29 cellular contexts compared by ENCODE assay signal in the genomic region with DNA sequence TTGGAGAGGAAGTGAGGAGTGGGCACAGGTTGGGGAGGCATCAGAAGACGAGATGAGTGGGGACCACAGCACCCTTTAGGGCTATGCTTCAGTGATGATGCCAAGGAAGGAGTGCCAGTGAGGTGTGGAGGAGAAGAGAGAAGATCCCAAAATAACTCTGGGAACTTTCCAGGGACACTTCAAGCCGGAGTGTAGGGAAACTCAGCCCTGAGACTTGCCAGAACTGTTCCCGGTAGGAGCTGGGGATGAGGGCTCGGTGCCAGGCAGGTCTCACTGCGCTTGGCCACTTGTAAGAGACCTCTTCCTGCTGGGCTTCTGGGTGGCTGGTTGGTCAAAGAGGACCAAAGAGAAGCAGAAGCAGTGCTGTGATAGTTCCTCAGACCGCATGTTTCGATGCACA.
"Had no signal": no experiment of that assay in that cellular context is flagged by ENCODE, and none has a peak within 500 bp of the region (broad histone marks: within the 10 kb centered on the region; RNA-seq: fewer than 3 reads in every experiment).

No MANE protein-coding gene starts in this region.

- H3K9me3 ChIP-seq: colonic mucosa, heart right ventricle, mucosa of descending colon, neutrophil, psoas muscle, right lobe of liver, suprapubic skin, tibial artery had no signal

- ATAC-seq: esophagus mucosa; mucosa of descending colon; natural killer cell treated with Interleukin-12 subunit alpha and Interleukin-12 subunit beta and Interleukin-15 and Interleukin-18, amount 100 ng/mL, for 72 hours; psoas muscle; right lobe of liver; stimulated activated naive CD8-positive, alpha-beta T cell treated with anti-CD3 and anti-CD28 coated beads, Interleukin-15, amount 100 ng/mL, for 72 hours had no signal

- H3K36me3 ChIP-seq: colonic mucosa, heart right ventricle, neutrophil, right lobe of liver, suprapubic skin, tibial artery had no signal

- H3K4me1 ChIP-seq: colonic mucosa, heart right ventricle, parathyroid adenoma, psoas muscle, right lobe of liver, suprapubic skin, tibial artery had no signal

- H3K27ac ChIP-seq: colonic mucosa, epithelial cell of prostate, heart right ventricle, neutrophil, parathyroid adenoma, psoas muscle, right lobe of liver, suprapubic skin, tibial artery had no signal

- H3K27me3 ChIP-seq: colonic mucosa, neutrophil, right lobe of liver, suprapubic skin, tibial artery had no signal

- DNase-seq: colonic mucosa; effector CD8-positive, alpha-beta T cell; endodermal cell; foreskin melanocyte; glutamatergic neuron; hippocampal formation; immature natural killer cell; islet precursor cell; kidney glomerular epithelial cell; mesenchymal stem cell; mucosa of descending colon; naive B cell; psoas muscle; right lobe of liver; stimulated activated CD4-positive, alpha-beta T cell treated with anti-CD3 and anti-CD28 coated beads, Interleukin-12 subunit alpha, Interleukin-12 subunit beta, amount 100 ng/mL, for 4 hours; stimulated activated CD4-positive, alpha-beta T cell treated with anti-CD3 and anti-CD28 coated beads, Interleukin-1b, Interleukin-23, amount 100 ng/mL, for 48 hours; stimulated activated CD4-positive, alpha-beta T cell treated with anti-CD3 and anti-CD28 coated beads, Interleukin-4, amount 100 ng/mL, for 1 hour; stimulated activated CD8-positive, alpha-beta memory T cell treated with anti-CD3 and anti-CD28 coated beads, Interleukin-4, amount 100 ng/mL, for 48 hours; stimulated activated naive CD4-positive, alpha-beta T cell; stimulated activated naive CD8-positive, alpha-beta T cell treated with anti-CD3 and anti-CD28 coated beads, Interleukin-15, amount 100 ng/mL, for 72 hours; tibial artery had no signal

- H3K4me3 ChIP-seq: colonic mucosa, heart right ventricle, mucosa of descending colon, psoas muscle, right lobe of liver, smooth muscle cell, suprapubic skin, tibial artery had no signal
